Comparison of ENCODE assay signal across 8 cellular contexts in genomic region chr11:60924110-60924905, GRCh38. TPM values are rescaled to one million over a fixed set of nuclear protein-coding genes. Genes with fewer than 3 reads are reported as not detected.
DNase-seq lines count a peak whose midpoint lies in the region; ATAC-seq and TF ChIP-seq lines count a peak whose summit lies in the region.

Gene TMEM132A, plus strand, starts transcription at chr11:60924460. Its CDS starts 174 bp downstream, at chr11:60924634.

- H3K27ac ChIP-seq in 22Rv1, result peak within 1 kb of the TSS; percentile 44

- H3K9me3 ChIP-seq in Loucy (ENCODE audit: insufficient read depth, low read depth, low read length) (no peaks in the 10 kb centered on the region), endocrine pancreas (ENCODE audit: control insufficient read depth, low read length) (no peaks in the 10 kb centered on the region)

- H3K27me3 Mint-ChIP-seq in T-cell, result peaks cover 11 to 35% of the 10 kb centered on the region in 2 donors

- H2AFZ ChIP-seq in Loucy (ENCODE audit: low read length), result peak within 1 kb of the TSS; percentile 54; the same call in 1 of the 2 replicates

- peak within 1 kb of the TSS; percentile 70 for H3K4me2 ChIP-seq in Loucy (ENCODE audit: low read depth, low read length, poor library complexity, severe bottlenecking)

- peaks cover 12 to 22% (median 18%) of the 10 kb centered on the region in 3 donors for H3K4me1 Mint-ChIP-seq in T-cell

- no peaks in the 10 kb centered on the region for H3F3A ChIP-seq in Loucy (ENCODE audit: low read depth)

- H3K9ac ChIP-seq in Loucy (ENCODE audit: low read depth, low read length, poor library complexity, severe bottlenecking), result peak within 1 kb of the TSS; percentile 35
- peak within 1 kb of the TSS; percentile 61 for H3K9ac ChIP-seq in endocrine pancreas (ENCODE audit: control insufficient read depth, insufficient read depth, low read length)

- peaks cover 3% of the 10 kb centered on the region for H4K20me1 ChIP-seq in Loucy (ENCODE audit: insufficient read depth, low read length, poor library complexity, severe bottlenecking)

- POLR2A ChIA-PET in T-cell (lab: Charles Lee), result no interaction called here

- 0 out of 2 replicates have a peak, but pooled peaks have one; percentile 13 for TF ChIP-seq CTCF in 22Rv1 (IDR thresholded peaks at IDR 0.05)
- no peak for TF ChIP-seq CTCF in GM06990 (IDR thresholded peaks at IDR 0.05; ENCODE audit: insufficient read depth, low read length, poor library complexity, severe bottlenecking)
- TF ChIP-seq CTCF in Loucy (conservative IDR thresholded peaks at IDR 0.05; ENCODE audit: low read length), result no peak

- peaks cover 42% of the 10 kb centered on the region for H3K36me3 Mint-ChIP-seq in T-cell

- H3K4me3 Mint-ChIP-seq in T-cell, result peak within 1 kb of the TSS; percentile 63 to 69 (median 64)

- ATAC-seq in T-cell (replicated peaks in 1 of 4) (peak; percentile 41 to 58 (median 48)), GM21526 (IDR thresholded peaks at IDR 0.05; ENCODE audit: low FRiP score, unreplicated experiment) (no peak)

- peak within 1 kb of the TSS; percentile 63 for H3K4me3 ChIP-seq in GM06990 (replicated peaks; ENCODE audit: low read depth, low read length)
- H3K4me3 ChIP-seq in Loucy (ENCODE audit: low read length, poor library complexity, severe bottlenecking), result peak within 1 kb of the TSS; percentile 72
- H3K4me3 ChIP-seq in endocrine pancreas (ENCODE audit: control insufficient read depth, insufficient read depth, low read length), result no peak within 1 kb of the TSS

- H3K36me3 ChIP-seq in GM06990 (ENCODE audit: control insufficient read depth, insufficient read depth, low read length) (peaks cover 20% of the 10 kb centered on the region), Loucy (ENCODE audit: insufficient read depth, low read length) (peaks cover 40% of the 10 kb centered on the region; the same call in 1 of the 2 replicates), endocrine pancreas (ENCODE audit: control insufficient read depth, insufficient read depth, low read length) (peaks cover 9% of the 10 kb centered on the region)

- no peak within 1 kb of the TSS for H3K27ac Mint-ChIP-seq in T-cell

- no peaks in the 10 kb centered on the region for H3K9me2 ChIP-seq in Loucy (replicated peaks; ENCODE audit: low read depth, low read length)

- H3K27me3 ChIP-seq in GM06990 (replicated peaks; ENCODE audit: control insufficient read depth, insufficient read depth, low read length), result no peaks in the 10 kb centered on the region
- H3K27me3 ChIP-seq in Loucy (ENCODE audit: insufficient read depth, low read length, poor library complexity, severe bottlenecking), result no peaks in the 10 kb centered on the region
- H3K27me3 ChIP-seq in endocrine pancreas (ENCODE audit: control insufficient read depth, insufficient read depth, low read length), result no peaks in the 10 kb centered on the region

- peaks cover 5% of the 10 kb centered on the region for H3K79me2 ChIP-seq in Loucy (ENCODE audit: insufficient read depth, low read length)

- DNase-seq in GM06990 (ENCODE audit: extremely low read depth, insufficient read length) (peak; percentile 38), T-cell (no peak), medulla oblongata (ENCODE audit: extremely low spot score) (peak; percentile 68), superior temporal gyrus (ENCODE audit: extremely low spot score) (peak; percentile 76)

- H3K9me3 Mint-ChIP-seq in T-cell, result no peaks in the 10 kb centered on the region

- H3K4me1 ChIP-seq in Loucy (ENCODE audit: insufficient read depth, low read length, poor library complexity, severe bottlenecking) (peaks cover 20% of the 10 kb centered on the region), endocrine pancreas (ENCODE audit: control insufficient read depth, insufficient read depth, low read length) (no peaks in the 10 kb centered on the region)

- CTCF ChIA-PET in T-cell (lab: Charles Lee), result interaction anchor here in 1 of 2 donors (1.9 kb wide), 1 partner anchor 10 kb away, joined by 11 read pairs; the partner anchor contains the start of gene TMEM109

RNA-seq across cellular contexts. Expression of gene TMEM132A, which starts in this region (rescaled TPM):
- total RNA-seq in T-cell, result 1 to 10 TPM in 2 of 5 donors, under 1 TPM in 1, not detected in 2; 0.23 to 1.6 (median 1.2) TPM

Comparison
In these comparisons a context has a peak if more than half of its experiments do, and no peak if none do; other contexts are left out.
1. DNase-seq: peak in GM06990 (single experiment), medulla oblongata (single experiment) and superior temporal gyrus (single experiment); none in T-cell (0 of 34).